27 cellular contexts compared by ENCODE assay signal in the genomic region with DNA sequence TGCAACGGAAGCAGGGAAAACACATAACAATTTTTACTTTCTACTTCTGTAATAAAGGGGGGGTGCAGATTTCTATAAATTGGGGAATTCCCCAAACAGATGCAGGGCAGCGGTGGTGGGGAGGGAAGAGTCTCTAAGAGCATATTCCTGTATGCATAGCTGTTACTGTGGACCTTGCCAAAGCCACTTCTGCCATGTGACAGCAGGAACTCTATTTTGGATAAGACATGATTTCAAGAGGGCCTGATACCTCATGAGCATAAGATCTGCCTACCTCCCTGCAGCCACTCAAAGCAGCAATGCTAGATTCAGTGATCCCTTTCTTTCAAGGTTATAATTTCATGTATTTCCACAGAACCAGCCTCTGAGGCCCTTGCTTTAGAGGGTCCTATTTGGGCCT.
DNase-seq lines count a peak whose midpoint lies in the region; ATAC-seq and TF ChIP-seq lines count a peak whose summit lies in the region.
"Had no signal": no experiment of that assay in that cellular context is flagged by ENCODE, and none has a peak within 500 bp of the region (broad histone marks: within the 10 kb centered on the region; RNA-seq: fewer than 3 reads in every experiment).

No MANE protein-coding gene starts in this region.

- H3K4me2 ChIP-seq in neural progenitor cell = peak overlapping the region; percentile 40
- H3K4me2 ChIP-seq: PC-9 had no signal

- H3K9ac ChIP-seq in neural progenitor cell = no peak overlapping the region

- peaks cover 16% of the 10 kb centered on the region for H3F3A ChIP-seq in neural progenitor cell (ENCODE audit: low read depth)

- H2AFZ ChIP-seq in neural progenitor cell (replicated peaks) = no peak overlapping the region
- H2AFZ ChIP-seq: PC-9 had no signal

- H3K27ac Mint-ChIP-seq in neural progenitor cell = no peak overlapping the region

- H3K36me3 ChIP-seq in left ventricle myocardium inferior (no peaks in the 10 kb centered on the region), neural progenitor cell (no peaks in the 10 kb centered on the region), WERI-Rb-1 (no peaks in the 10 kb centered on the region)
- H3K36me3 ChIP-seq: BE2C had no signal

- H3K36me3 Mint-ChIP-seq in neural progenitor cell = no peaks in the 10 kb centered on the region
- H3K36me3 Mint-ChIP-seq: CD14-positive monocyte; CD8-positive, alpha-beta memory T cell had no signal

- ATAC-seq in Right ventricle myocardium inferior = peak; percentile 70
- ATAC-seq in GM21825 (IDR thresholded peaks at IDR 0.05; ENCODE audit: unreplicated experiment) = no peak
- ATAC-seq: K562 had no signal

- no peaks in the 10 kb centered on the region for H3K9me3 Mint-ChIP-seq in neural progenitor cell
- H3K9me3 Mint-ChIP-seq: CD8-positive, alpha-beta memory T cell had no signal

- TF ChIP-seq CTCF in left ventricle myocardium inferior (IDR thresholded peaks at IDR 0.05; ENCODE audit: borderline replicate concordance) (no peak), neural progenitor cell (IDR thresholded peaks at IDR 0.05) (no peak), WERI-Rb-1 (IDR thresholded peaks at IDR 0.05; ENCODE audit: low read depth, low read length) (no peak)

- peaks cover 7% of the 10 kb centered on the region for H3K27me3 Mint-ChIP-seq in neural progenitor cell (ENCODE audit: insufficient read depth, low read depth)

- H3K4me3 Mint-ChIP-seq in neural progenitor cell = no peak overlapping the region
- H3K4me3 Mint-ChIP-seq: CD14-positive monocyte; CD8-positive, alpha-beta memory T cell had no signal

- no peaks in the 10 kb centered on the region for H3K27me3 ChIP-seq in left ventricle myocardium inferior (ENCODE audit: low read depth)
- H3K27me3 ChIP-seq in neural progenitor cell = no peaks in the 10 kb centered on the region
- H3K27me3 ChIP-seq in WERI-Rb-1 (ENCODE audit: insufficient read depth, low read depth, severe bottlenecking) = no peaks in the 10 kb centered on the region
- H3K27me3 ChIP-seq: BE2C had no signal

- H3K4me3 ChIP-seq in left ventricle myocardium inferior (no peak overlapping the region), neural progenitor cell (no peak overlapping the region), WERI-Rb-1 (ENCODE audit: low read depth, low read length) (no peak overlapping the region)
- H3K4me3 ChIP-seq: K562, PC-9 had no signal

- peak overlapping the region; percentile 82 for H3K27ac ChIP-seq in left ventricle myocardium inferior (replicated peaks)
- no peak overlapping the region for H3K27ac ChIP-seq in neural progenitor cell
- no peak overlapping the region for H3K27ac ChIP-seq in WERI-Rb-1
- H3K27ac ChIP-seq: PC-9 had no signal

- no peaks in the 10 kb centered on the region for H4K20me1 ChIP-seq in neural progenitor cell (ENCODE audit: low read depth)

- no peaks in the 10 kb centered on the region for H3K79me2 ChIP-seq in neural progenitor cell (ENCODE audit: low read depth)

- peaks cover 17% of the 10 kb centered on the region for H3K4me1 Mint-ChIP-seq in neural progenitor cell
- H3K4me1 Mint-ChIP-seq: CD14-positive monocyte; CD8-positive, alpha-beta memory T cell had no signal

- H3K4me1 ChIP-seq in left ventricle myocardium inferior (peaks cover 31% of the 10 kb centered on the region), neural progenitor cell (peaks cover 40% of the 10 kb centered on the region)

- intact Hi-C loops in Right ventricle myocardium inferior (cut with DNase I) = no loop called here
- intact Hi-C loops in cardiac septum (cut with DNase I) = loop anchor here (10.0 kb wide), 1 partner anchor 182 kb away; no protein-coding TSS in a partner anchor
- intact Hi-C loops in left ventricle myocardium inferior (cut with micrococcal nuclease) = no loop called here

- no peaks in the 10 kb centered on the region for H3K9me3 ChIP-seq in left ventricle myocardium inferior (replicated peaks)
- no peaks in the 10 kb centered on the region for H3K9me3 ChIP-seq in neural progenitor cell (ENCODE audit: low read depth)
- no peaks in the 10 kb centered on the region for H3K9me3 ChIP-seq in WERI-Rb-1 (ENCODE audit: severe bottlenecking)
- H3K9me3 ChIP-seq: BE2C had no signal

- DNase-seq in Right ventricle myocardium inferior (ENCODE audit: missing footprints) (no peak), cardiac septum (ENCODE audit: low spot score) (no peak), left ventricle myocardium inferior (no peak), neural progenitor cell (ENCODE audit: low spot score) (no peak), NCI-H2196 treated with DMSO at 0.1 percent for 48 hours (lab: John Stamatoyannopoulos, UW; ENCODE audit: unreplicated experiment) (no peak), WERI-Rb-1 (no peak)
- no peak for DNase-seq in activated CD8-positive, alpha-beta memory T cell treated with anti-CD3 and anti-CD28 coated beads, Interleukin-2, amount 50 U/mL, for 4 hours
- DNase-seq: 8988T; ACHN; BE2C; CD8-positive, alpha-beta memory T cell; DMS 273 treated with DMSO at 0.1 percent for 48 hours; DND-41; H7; Kasumi-1; NCI-H1092 treated with DMSO at 0.1 percent for 48 hours; NCI-H1436; NCI-H187 treated with DMSO at 0.1 percent for 48 hours; NCI-H2171 treated with DMSO at 0.1 percent for 48 hours; NCI-H524 treated with DMSO at 0.1 percent for 48 hours; NCI-H774; NK-92 treated with Interleukin-12 subunit alpha and Interleukin-12 subunit beta, amount 100 ng/mL, for 24 hours; PC-9; SHP77 had no signal
